Comparison of ENCODE assay signal across 24 cellular contexts in the genomic region with DNA sequence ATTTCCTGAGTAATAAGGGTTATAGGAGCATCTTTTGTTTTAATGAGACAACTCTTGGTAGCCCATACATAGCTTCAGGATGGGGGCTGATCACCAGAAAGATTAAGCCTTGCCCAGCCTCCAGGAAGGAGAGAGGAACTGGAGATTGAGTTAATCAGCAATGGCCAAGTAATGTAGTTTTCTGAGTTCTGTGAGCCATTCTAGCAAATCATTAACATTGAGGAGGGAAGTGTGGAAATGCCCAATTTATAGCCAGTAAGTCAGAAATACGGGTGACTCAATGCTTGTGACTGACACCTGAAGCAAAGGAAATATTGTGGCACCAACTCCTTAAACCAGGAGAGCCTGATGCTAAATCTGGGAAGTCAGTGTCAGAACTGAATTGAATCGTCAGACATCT.
DNase-seq lines count a peak whose midpoint lies in the region; ATAC-seq and TF ChIP-seq lines count a peak whose summit lies in the region.
"Had no signal": no experiment of that assay in that cellular context is flagged by ENCODE, and none has a peak within 500 bp of the region (broad histone marks: within the 10 kb centered on the region; RNA-seq: fewer than 3 reads in every experiment).

No MANE protein-coding gene starts in this region.

- intact Hi-C loops in tibial artery (cut with DNase I; ENCODE audit: low total_unique reads) = no loop called here

- ATAC-seq in GM18511 (IDR thresholded peaks at IDR 0.05; ENCODE audit: unreplicated experiment) (peak; percentile 81), GM19468 (IDR thresholded peaks at IDR 0.05; ENCODE audit: extremely low read depth, unreplicated experiment) (peak; percentile 49), HG03196 (IDR thresholded peaks at IDR 0.05; ENCODE audit: unreplicated experiment) (peak; percentile 81), HG02588 (IDR thresholded peaks at IDR 0.05; ENCODE audit: unreplicated experiment) (no peak)
- ATAC-seq: activated CD8-positive, alpha-beta T cell treated with anti-CD3 and anti-CD28 coated beads for 36 hours; body of pancreas; lower lobe of right lung; T-cell had no signal

- H3K36me3 ChIP-seq in tibial artery = no peaks in the 10 kb centered on the region
- H3K36me3 ChIP-seq: colonic mucosa, lower lobe of right lung, MG63, uterus had no signal

- no peaks in the 10 kb centered on the region for H3K27me3 ChIP-seq in tibial artery
- H3K27me3 ChIP-seq: body of pancreas, colonic mucosa, uterus had no signal

- peaks cover 0 to 8% (median 0%) of the 10 kb centered on the region in 3 donors for H3K9me3 ChIP-seq in tibial artery
- H3K9me3 ChIP-seq: body of pancreas, colonic mucosa, lower lobe of right lung, MG63, uterus had no signal

- TF ChIP-seq CTCF in tibial artery (IDR thresholded peaks at IDR 0.05) = no peak

- H3K4me3 ChIP-seq in tibial artery = no peak overlapping the region
- H3K4me3 ChIP-seq: body of pancreas, colonic mucosa, lower lobe of right lung, MG63, uterus had no signal

- no peaks in the 10 kb centered on the region for H3K4me1 ChIP-seq in tibial artery
- H3K4me1 ChIP-seq: body of pancreas, colonic mucosa, lower lobe of right lung, uterus had no signal

- DNase-seq in kidney glomerular epithelial cell (lab: John Stamatoyannopoulos, UW) (peak; percentile 87), tibial artery (no peak), SK-N-DZ (ENCODE audit: low spot score) (no peak), NCI-H146 treated with DMSO at 0.1 percent for 48 hours (lab: John Stamatoyannopoulos, UW; ENCODE audit: unreplicated experiment) (no peak)
- DNase-seq: activated CD8-positive, alpha-beta T cell treated with anti-CD3 and anti-CD28 coated beads for 36 hours; activated T-cell treated with anti-CD3 and anti-CD28 coated beads, Interleukin-2, amount 50 U/mL, for 48 hours; body of pancreas; CD4-positive, alpha-beta T cell; colonic mucosa; HFFc6; lower lobe of right lung; MG63; naive B cell; NCI-H2029; NCI-H446; stimulated activated CD4-positive, alpha-beta T cell treated with anti-CD3 and anti-CD28 coated beads, Interleukin-4, amount 100 ng/mL, for 1 hour; T-cell; uterus had no signal

- no peak overlapping the region for H3K27ac ChIP-seq in tibial artery
- H3K27ac ChIP-seq: body of pancreas, colonic mucosa, epithelial cell of prostate, lower lobe of right lung, uterus, VCaP had no signal
